Comparison of ENCODE assay signal across 21 cellular contexts in the genomic region with DNA sequence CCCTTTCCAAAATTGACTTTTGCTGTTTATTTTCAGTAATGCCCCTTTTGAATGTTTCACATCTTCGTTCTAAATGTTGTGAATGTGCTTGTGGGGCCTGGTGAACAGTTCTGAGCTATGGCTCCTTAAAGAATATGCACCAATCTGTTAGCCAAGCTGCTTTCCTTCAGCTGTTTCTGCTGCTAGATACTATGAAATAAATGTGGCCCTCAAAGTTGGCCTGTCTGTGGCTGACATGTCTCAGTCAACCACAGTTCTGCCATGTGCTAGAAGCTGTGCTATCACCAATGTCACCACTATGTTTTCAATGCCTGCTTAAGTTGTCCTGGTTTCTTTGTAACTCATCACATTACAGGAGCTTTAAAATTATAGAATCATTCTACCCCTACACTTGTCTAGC.
DNase-seq lines count a peak whose midpoint lies in the region; ATAC-seq, FAIRE-seq and TF ChIP-seq lines count a peak whose summit lies in the region.
"Had no signal": no experiment of that assay in that cellular context is flagged by ENCODE, and none has a peak within 500 bp of the region (broad histone marks: within the 10 kb centered on the region; RNA-seq: fewer than 3 reads in every experiment).

No MANE protein-coding gene starts in this region.

- H3K4me1 ChIP-seq in Panc1 (ENCODE audit: control insufficient read depth, insufficient read depth, low read length) (peaks cover 57% of the 10 kb centered on the region), skeletal muscle tissue (ENCODE audit: control insufficient read depth in 3 of 3, insufficient read depth in 3 of 3, low read length in 3 of 3) (peaks cover 13 to 23% (median 16%) of the 10 kb centered on the region in 3 donors), aorta (ENCODE audit: control insufficient read depth in 1 of 2, insufficient read depth in 2 of 2, low read length in 2 of 2) (peaks cover 0 to 18% of the 10 kb centered on the region in 2 donors)
- H3K4me1 ChIP-seq: BLaER1 had no signal

- DNase-seq in H54 (ENCODE audit: insufficient read length, low spot score) (no peak), Panc1 (ENCODE audit: low read depth, low spot score) (no peak), myocyte (ENCODE audit: low read depth) (peak; percentile 63), aorta (no peak), mesenteric fat pad (ENCODE audit: low spot score) (no peak)
- DNase-seq: CD4-positive, alpha-beta T cell; COR-L47; H7; NCI-H1092 treated with DMSO at 0.1 percent for 48 hours; NCI-H1436 treated with DMSO at 0.1 percent for 48 hours; NCI-H2029; NCI-H2171; NCI-H345; NCI-H524; NCI-H774; NK-92 treated with Interleukin-12 subunit alpha and Interleukin-12 subunit beta, amount 100 ng/mL, for 24 hours had no signal

- CTCF ChIA-PET in Panc1 (lab: Charles Lee): interaction anchor here (1.0 kb wide), 1 partner anchor 9 kb away, joined by 3 read pairs; no protein-coding TSS in a partner anchor

- H3K27ac ChIP-seq in Panc1 (ENCODE audit: low read length): peak overlapping the region; percentile 76
- peak overlapping the region; percentile 37 for H3K27ac ChIP-seq in skeletal muscle tissue (ENCODE audit: low read depth, low read length)
- H3K27ac ChIP-seq in aorta (ENCODE audit: low read depth in 1 of 2, low read length in 2 of 2): no peak overlapping the region
- H3K27ac ChIP-seq: BLaER1 had no signal

- TF ChIP-seq POLR2A in H54 (IDR thresholded peaks at IDR 0.05; ENCODE audit: low read depth, low read length): no peak

- H3K36me3 ChIP-seq in Panc1 (ENCODE audit: control insufficient read depth, insufficient read depth, low read length) (no peaks in the 10 kb centered on the region), skeletal muscle tissue (ENCODE audit: control insufficient read depth in 3 of 3, insufficient read depth in 3 of 3, low read length in 3 of 3) (no peaks in the 10 kb centered on the region), aorta (ENCODE audit: control insufficient read depth in 1 of 2, insufficient read depth in 2 of 2, low read length in 1 of 2) (no peaks in the 10 kb centered on the region)
- H3K36me3 ChIP-seq: BLaER1 had no signal

- FAIRE-seq in H54 (lab: Jason Lieb, UNC): peak; percentile 81
- FAIRE-seq: GM18507 had no signal

- in situ Hi-C loops in Panc1 (cut with HindIII; ENCODE audit: low pct_unique_long_range_greater_than_20kb, low sequenced_read_pairs): no loop called here

- BruUV-seq in Panc1 (replicated peaks; lab: Mats Ljungman, UMichigan): no TSS peak

- WGBS in aorta, 2 donors: 9 to 20% methylated on average over 1 of the region's 1 CpG

- no peak for TF ChIP-seq CTCF in Panc1 (IDR thresholded peaks at IDR 0.05)

- no peak for ATAC-seq in Panc1
- ATAC-seq in GM21367 (IDR thresholded peaks at IDR 0.05; ENCODE audit: unreplicated experiment): no peak
- ATAC-seq in aorta (ENCODE audit: low FRiP score): no peak
- ATAC-seq: SK-N-SH treated with all-trans-retinoic acid at 6 μM for 48 hours had no signal

- H3K4me3 ChIP-seq in Panc1 (ENCODE audit: low read depth in 2 of 2, low read length in 2 of 2) (no peak overlapping the region), skeletal muscle tissue (ENCODE audit: low read length in 3 of 3) (no peak overlapping the region), aorta (ENCODE audit: low read length in 2 of 2) (no peak overlapping the region)
- H3K4me3 ChIP-seq: BLaER1 had no signal

- intact Hi-C loops in Panc1 (cut with micrococcal nuclease; ENCODE audit: unreplicated experiment): no loop called here
- intact Hi-C loops in aorta (cut with DNase I): no loop called here

- no peak overlapping the region for H3K9ac ChIP-seq in skeletal muscle tissue (ENCODE audit: low read depth in 1 of 3, low read length in 3 of 3)
- H3K9ac ChIP-seq: BLaER1 had no signal

- no peaks in the 10 kb centered on the region for H3K9me3 ChIP-seq in Panc1 (ENCODE audit: control insufficient read depth, insufficient read depth, low read depth, low read length)
- H3K9me3 ChIP-seq in skeletal muscle tissue (ENCODE audit: control insufficient read depth in 3 of 3, low read length in 3 of 3): no peaks in the 10 kb centered on the region
- H3K9me3 ChIP-seq in aorta (ENCODE audit: control insufficient read depth, low read length): no peaks in the 10 kb centered on the region
- H3K9me3 ChIP-seq: BLaER1 had no signal

- H3K27me3 ChIP-seq in Panc1 (ENCODE audit: control insufficient read depth, insufficient read depth, low read length) (no peaks in the 10 kb centered on the region), skeletal muscle tissue (ENCODE audit: control insufficient read depth in 3 of 3, insufficient read depth in 3 of 3, low read length in 3 of 3) (no peaks in the 10 kb centered on the region), aorta (ENCODE audit: control insufficient read depth in 1 of 2, insufficient read depth in 2 of 2, low read length in 1 of 2) (no peaks in the 10 kb centered on the region)
- H3K27me3 ChIP-seq: BLaER1 had no signal

- POLR2A ChIA-PET in Panc1 (lab: Charles Lee): no interaction called here

Comparison
In these comparisons a context has a peak if more than half of its experiments do, and no peak if none do; other contexts are left out.
1. H3K27ac ChIP-seq: peak in Panc1 (single experiment) and skeletal muscle tissue (single experiment); none in aorta (0 of 2).